ENCODE assay signal across 25 cellular contexts in the genomic region with DNA sequence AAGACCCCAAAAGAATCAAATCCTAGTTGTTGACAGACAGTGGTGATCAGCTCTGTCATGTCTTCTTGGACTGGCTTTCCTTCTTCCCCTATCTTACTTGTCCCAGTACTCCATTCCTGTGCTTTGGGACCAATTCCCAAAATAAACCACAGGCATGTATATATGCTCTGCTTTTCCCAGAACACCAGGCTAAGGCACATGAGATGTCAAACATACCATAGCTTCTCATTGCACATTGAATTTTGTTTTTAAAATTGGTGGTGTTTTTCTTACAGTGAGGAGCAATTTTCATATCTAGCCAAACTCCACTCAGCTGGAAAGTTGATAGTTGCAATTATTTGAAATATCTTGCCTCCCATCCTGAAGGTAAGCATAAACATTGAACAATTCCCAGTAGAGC.
"Had no signal": no experiment of that assay in that cellular context is flagged by ENCODE, and none has a peak within 500 bp of the region (broad histone marks: within the 10 kb centered on the region; RNA-seq: fewer than 3 reads in every experiment).

No MANE protein-coding gene starts in this region.

- H3K9me3 Mint-ChIP-seq: activated CD4-positive, alpha-beta memory T cell treated with anti-CD3 and anti-CD28 coated beads, Interleukin-2, amount 10 ng/mL, durations not matched to agents 7 days and 5 days; activated CD4-positive, alpha-beta T cell treated with anti-CD3 and anti-CD28 coated beads, Interleukin-2, amount 10 ng/mL, durations not matched to agents 7 days and 5 days; activated naive CD8-positive, alpha-beta T cell treated with anti-CD3 and anti-CD28 coated beads, Interleukin-2, amount 10 ng/mL, durations not matched to agents 7 days and 5 days; activated T-helper 2 cell treated with anti-CD3 and anti-CD28 coated beads, Interferon-gamma antibody, Interleukin-2, Interleukin-4, amounts not matched to agents 10 μg/mL and 5 μg/mL and 100 μg/mL, durations not matched to agents 14 hours and 24 hours and 36 hours had no signal

- H3K4me3 Mint-ChIP-seq: activated CD4-positive, alpha-beta memory T cell treated with anti-CD3 and anti-CD28 coated beads, Interleukin-2, amount 10 ng/mL, durations not matched to agents 7 days and 5 days; activated CD4-positive, alpha-beta T cell treated with anti-CD3 and anti-CD28 coated beads, Interleukin-2, amount 10 ng/mL, durations not matched to agents 7 days and 5 days; activated naive CD8-positive, alpha-beta T cell treated with anti-CD3 and anti-CD28 coated beads, Interleukin-2, amount 10 ng/mL, durations not matched to agents 7 days and 5 days; activated T-cell treated with anti-CD3 and anti-CD28 coated beads, Interleukin-2, amount 50 U/mL, for 72 hours; T-cell had no signal

- H3K36me3 Mint-ChIP-seq: activated naive CD8-positive, alpha-beta T cell treated with anti-CD3 and anti-CD28 coated beads, Interleukin-2, amount 10 ng/mL, durations not matched to agents 7 days and 5 days; T-cell had no signal

- H3K4me1 Mint-ChIP-seq: activated CD4-positive, alpha-beta memory T cell treated with anti-CD3 and anti-CD28 coated beads, Interleukin-2, amount 10 ng/mL, durations not matched to agents 7 days and 5 days; activated CD4-positive, alpha-beta T cell treated with anti-CD3 and anti-CD28 coated beads, Interleukin-2, amount 10 ng/mL, durations not matched to agents 7 days and 5 days; activated naive CD8-positive, alpha-beta T cell treated with anti-CD3 and anti-CD28 coated beads, Interleukin-2, amount 10 ng/mL, durations not matched to agents 7 days and 5 days; T-cell had no signal

- DNase-seq: activated CD4-positive, alpha-beta memory T cell treated with anti-CD3 and anti-CD28 coated beads, Interleukin-2, amount 10 ng/mL, durations not matched to agents 7 days and 5 days; activated CD4-positive, alpha-beta T cell treated with anti-CD3 and anti-CD28 coated beads, Interleukin-2, amount 10 ng/mL, durations not matched to agents 7 days and 5 days; activated CD4-positive, CD25-positive, alpha-beta regulatory T cell; activated gamma-delta T cell treated with Interleukin-2 at 50 U/mL for 16 hours; activated naive CD4-positive, alpha-beta T cell treated with anti-CD3 and anti-CD28 coated beads, Interleukin-2, amount 50 U/mL, for 16 hours; activated naive CD8-positive, alpha-beta T cell treated with anti-CD3 and anti-CD28 coated beads, Interleukin-2, amount 10 ng/mL, durations not matched to agents 7 days and 5 days; activated T-cell treated with anti-CD3 and anti-CD28 coated beads, Interleukin-2, amount 50 U/mL, for 72 hours; aorta; central memory CD4-positive, alpha-beta T cell; Kasumi-1; KBM-7; NCI-H1092; NCI-H2029 treated with DMSO at 0.1 percent for 48 hours; NCI-H345; NCI-H510A; NCI-H82; RPMI8226; T-cell; T-helper 2 cell; T1000 had no signal

- FAIRE-seq: bronchial epithelial cell, TTC549 had no signal

- H3K27ac ChIP-seq: SK-N-MC had no signal

- H3K27ac Mint-ChIP-seq: activated CD4-positive, alpha-beta memory T cell treated with anti-CD3 and anti-CD28 coated beads, Interleukin-2, amount 10 ng/mL, durations not matched to agents 7 days and 5 days; activated CD4-positive, alpha-beta T cell treated with anti-CD3 and anti-CD28 coated beads, Interleukin-2, amount 10 ng/mL, durations not matched to agents 7 days and 5 days; activated naive CD8-positive, alpha-beta T cell treated with anti-CD3 and anti-CD28 coated beads, Interleukin-2, amount 10 ng/mL, durations not matched to agents 7 days and 5 days; activated T-helper 2 cell treated with anti-CD3 and anti-CD28 coated beads, Interferon-gamma antibody, Interleukin-2, Interleukin-4, amounts not matched to agents 10 μg/mL and 5 μg/mL and 100 μg/mL, durations not matched to agents 14 hours and 24 hours and 36 hours; T-cell had no signal

- H3K4me3 ChIP-seq: SK-N-MC had no signal

- H3K27me3 Mint-ChIP-seq: activated CD4-positive, alpha-beta memory T cell treated with anti-CD3 and anti-CD28 coated beads, Interleukin-2, amount 10 ng/mL, durations not matched to agents 7 days and 5 days; activated naive CD8-positive, alpha-beta T cell treated with anti-CD3 and anti-CD28 coated beads, Interleukin-2, amount 10 ng/mL, durations not matched to agents 7 days and 5 days; T-cell had no signal

- ATAC-seq: activated T-cell treated with anti-CD3 and anti-CD28 coated beads, Interleukin-2, amount 50 U/mL, for 72 hours; Right ventricle myocardium inferior; T-cell had no signal
